ENCODE assay signal across 18 cellular contexts in the genomic region with DNA sequence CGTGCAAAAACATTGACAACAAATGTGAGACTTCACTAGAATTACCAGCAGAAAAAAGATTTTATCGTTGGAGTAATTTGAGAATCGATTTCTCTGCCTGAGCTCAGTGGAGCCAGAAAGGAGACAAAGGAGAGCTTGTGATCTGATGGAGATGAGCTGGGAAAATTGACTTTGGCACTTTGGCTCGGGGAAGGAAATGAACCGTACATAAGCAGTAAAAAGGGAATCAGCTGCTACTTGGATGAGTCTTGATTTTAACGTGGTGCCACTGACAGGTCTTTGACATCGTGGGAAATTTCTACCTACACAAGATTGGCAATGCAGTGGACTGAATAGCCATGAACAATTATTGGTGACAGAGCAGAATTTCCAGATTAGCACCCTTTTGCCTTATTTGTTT.
"Had no signal": no experiment of that assay in that cellular context is flagged by ENCODE, and none has a peak within 500 bp of the region (broad histone marks: within the 10 kb centered on the region; RNA-seq: fewer than 3 reads in every experiment).

No MANE protein-coding gene starts in this region.

- ATAC-seq: activated T-cell treated with anti-CD3 and anti-CD28 coated beads, Interleukin-2, amount 50 U/mL, for 72 hours; left ventricle myocardium superior; natural killer cell treated with Interleukin-12 subunit alpha and Interleukin-12 subunit beta and Interleukin-15 and Interleukin-18, amount 100 ng/mL, for 72 hours; psoas muscle; stimulated activated naive CD8-positive, alpha-beta T cell treated with anti-CD3 and anti-CD28 coated beads, Interleukin-15, amount 100 ng/mL, for 72 hours had no signal

- DNase-seq: activated CD4-positive, alpha-beta T cell treated with anti-CD3 and anti-CD28 coated beads, Interleukin-2, amount 10 ng/mL, durations not matched to agents 24 days and 14 days; activated CD4-positive, CD25-positive, alpha-beta regulatory T cell; activated CD8-positive, alpha-beta memory T cell treated with anti-CD3 and anti-CD28 coated beads, Interleukin-2, amount 50 U/mL, for 48 hours; activated gamma-delta T cell treated with Interleukin-2 at 50 U/mL for 16 hours; activated T-cell treated with anti-CD3 and anti-CD28 coated beads, Interleukin-2, amount 50 U/mL, for 72 hours; amniotic stem cell; caudate nucleus; colonic mucosa; esophagus squamous epithelium; glutamatergic neuron; left ventricle myocardium superior; mesendoderm; psoas muscle; sigmoid colon; spleen; stimulated activated naive CD8-positive, alpha-beta T cell treated with anti-CD3 and anti-CD28 coated beads, Interleukin-15, amount 100 ng/mL, for 72 hours; upper lobe of left lung had no signal
